In the genomic region with DNA sequence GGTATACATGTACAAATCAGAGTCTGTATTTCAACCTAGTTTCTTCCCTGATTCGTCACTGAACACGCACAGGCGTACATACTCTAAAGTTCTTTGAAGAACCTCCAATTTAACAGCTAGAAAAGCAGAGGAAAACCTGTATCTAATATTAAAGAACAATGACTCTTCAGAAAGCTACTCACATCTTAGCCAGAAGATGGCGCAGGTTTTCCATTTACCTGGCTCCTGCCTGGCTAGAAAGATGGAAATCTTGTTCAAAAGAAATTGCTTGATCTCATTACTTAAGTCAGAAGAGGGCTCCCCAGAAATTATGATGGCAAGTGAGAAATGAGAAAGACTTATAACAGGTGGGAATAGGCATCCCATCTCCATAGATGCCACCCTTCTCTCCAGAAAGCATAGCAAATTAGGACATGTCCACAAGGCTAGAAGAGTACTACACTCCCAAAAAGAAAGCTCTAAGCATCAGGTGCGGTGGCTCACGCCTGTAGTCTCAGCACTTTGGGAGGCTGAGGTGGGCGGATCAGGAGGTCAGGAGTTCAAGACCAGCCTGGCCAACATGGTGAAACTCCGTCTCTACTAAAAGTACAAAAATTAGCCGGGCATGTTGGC, we compare ENCODE assay signal across 8 cellular contexts. TPM values are rescaled to one million over a fixed set of nuclear protein-coding genes. Genes with fewer than 3 reads are reported as not detected.
DNase-seq lines count a peak whose midpoint lies in the region; ATAC-seq and TF ChIP-seq lines count a peak whose summit lies in the region.

No MANE protein-coding gene starts in this region.

- H3K36me3 ChIP-seq in lung (ENCODE audit: control insufficient read depth in 2 of 2, insufficient read depth in 2 of 2, low read length in 2 of 2), result no peaks in the 10 kb centered on the region
- no peaks in the 10 kb centered on the region for H3K36me3 ChIP-seq in tibial artery

- no peaks in the 10 kb centered on the region for H3K9me3 ChIP-seq in lung (ENCODE audit: control insufficient read depth in 2 of 2, insufficient read depth in 1 of 2, low read length in 1 of 2)
- no peaks in the 10 kb centered on the region for H3K9me3 ChIP-seq in tibial artery

- TF ChIP-seq CTCF in lung (IDR thresholded peaks at IDR 0.05; ENCODE audit: control extremely low read depth, extremely low read depth), result peak; percentile 66
- TF ChIP-seq CTCF in tibial artery (IDR thresholded peaks at IDR 0.05), result peak; percentile 56 to 63

- WGBS in lung, 2 donors, result 52 to 54% methylated on average over 9 of the region's 9 CpGs

- H3K27me3 ChIP-seq in lung (ENCODE audit: control insufficient read depth, insufficient read depth) (no peaks in the 10 kb centered on the region), tibial artery (peaks cover 0 to 6% of the 10 kb centered on the region in 2 donors)

- ATAC-seq in left cardiac atrium, result peak; percentile 23 to 41
- no peak for ATAC-seq in Right ventricle myocardium superior (ENCODE audit: poor library complexity)
- ATAC-seq in lung (ENCODE audit: insufficient read depth, low FRiP score), result peak; percentile 53
- no peak for ATAC-seq in HG03280 (IDR thresholded peaks at IDR 0.05; ENCODE audit: unreplicated experiment)

- no peaks in the 10 kb centered on the region for H3K4me1 ChIP-seq in lung (ENCODE audit: control insufficient read depth in 2 of 2, insufficient read depth in 2 of 2, low read length in 2 of 2)
- no peaks in the 10 kb centered on the region for H3K4me1 ChIP-seq in tibial artery

- no peak overlapping the region for H3K4me3 ChIP-seq in lung
- no peak overlapping the region for H3K4me3 ChIP-seq in tibial artery

- in situ Hi-C loops in SK-MEL-5 (cut with HindIII; ENCODE audit: low pct_unique_long_range_greater_than_20kb, low sequenced_read_pairs), result no loop called here

- DNase-seq in left cardiac atrium, result no peak
- DNase-seq in Right ventricle myocardium superior, result no peak
- DNase-seq in LoVo (ENCODE audit: low spot score), result peak; percentile 60
- peak; percentile 67 for DNase-seq in SK-MEL-5 (ENCODE audit: low read depth, low spot score)
- DNase-seq in cerebellar cortex (ENCODE audit: low spot score), result peak; percentile 64
- peak; percentile 45 for DNase-seq in lung (ENCODE audit: low spot score)
- no peak for DNase-seq in tibial artery

- H3K27ac ChIP-seq in lung (ENCODE audit: low read depth in 1 of 2, low read length in 1 of 2) (no peak overlapping the region), tibial artery (no peak overlapping the region)

- intact Hi-C loops in left cardiac atrium (cut with DNase I), result loop anchor here (1.0 to 2.0 kb wide), 2 partner anchors 231 kb away; no protein-coding TSS in a partner anchor
- intact Hi-C loops in Right ventricle myocardium superior (cut with DNase I), result loop anchor here (2.0 kb wide), 1 partner anchor 231 kb away; no protein-coding TSS in a partner anchor
- intact Hi-C loops in tibial artery (cut with DNase I; ENCODE audit: low total_unique reads), result loop anchor here (5.0 kb wide), 1 partner anchor 232 kb away; no protein-coding TSS in a partner anchor

RNA-seq across cellular contexts. Expression of a gene that starts 19.0 kb away (rescaled TPM):
- total RNA-seq in left cardiac atrium, result under 1 TPM; 0.09 to 0.34 TPM
- not detected for total RNA-seq in Right ventricle myocardium superior
- not detected in 2 replicates for total RNA-seq in SK-MEL-5 (2014; rRNA removed; shearing (Covaris generic))
- polyA plus RNA-seq in SK-MEL-5 (2015; cell fraction: cytosol; rRNA removed), result not detected in 2 replicates
- not detected in 2 replicates for polyA plus RNA-seq in SK-MEL-5 (2015; cell fraction: nucleus; rRNA removed)
- total RNA-seq in lung, result 1 to 10 TPM in 1 of 2 donors, under 1 TPM in 1; 0.46 to 2.0 TPM
- polyA plus RNA-seq in lung, result under 1 TPM; 0.28 to 0.77 TPM

Comparison
In these comparisons a context has a peak if more than half of its experiments do, and no peak if none do; other contexts are left out.
1. ATAC-seq: peak in left cardiac atrium (2 of 2) and lung (single experiment); none in Right ventricle myocardium superior (single experiment) and HG03280 (single experiment).
2. DNase-seq: peak in LoVo (single experiment), SK-MEL-5 (single experiment), cerebellar cortex (single experiment) and lung (single experiment); none in left cardiac atrium (single experiment), Right ventricle myocardium superior (single experiment) and tibial artery (0 of 2).